Comparison of ENCODE assay signal across 1 cellular context in the genomic region with DNA sequence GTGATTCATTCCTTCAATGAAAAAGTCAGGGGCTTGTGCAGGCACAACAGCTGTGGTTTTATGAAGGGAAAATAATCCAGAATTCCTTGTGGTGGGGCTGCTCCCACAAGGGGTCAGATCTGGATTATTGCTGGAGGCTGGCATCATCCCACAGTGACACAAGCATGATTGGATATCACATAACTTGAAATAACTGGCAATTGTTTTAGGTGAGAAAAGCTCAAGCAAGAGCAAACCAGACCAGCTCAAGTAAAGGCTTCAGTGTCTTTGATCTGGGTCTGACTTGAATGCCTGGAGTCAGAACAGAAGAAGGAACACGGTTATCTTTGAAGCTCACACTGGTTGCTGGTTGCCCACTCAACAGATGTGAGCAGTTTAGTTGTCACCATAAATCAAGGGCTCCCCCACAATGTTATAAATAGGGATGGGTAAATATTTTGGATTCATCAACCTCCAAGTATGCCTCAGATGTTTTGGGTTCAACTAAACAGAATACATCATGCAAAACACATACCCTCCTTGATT.
TF ChIP-seq lines count a peak whose summit lies in the region.

No MANE protein-coding gene starts in this region.

TF ChIP-seq in K562, 482 proteins besides CTCF, POLR2A, EP300 and RAD21 (continued from another document and continues in another):
- no peak for TF ChIP-seq TCF15 (CRISPR knock-in tag; IDR thresholded peaks at IDR 0.05)
- TF ChIP-seq ZNF134 (CRISPR knock-in tag; conservative IDR thresholded peaks at IDR 0.05) = no peak
- peak; percentile 73 for TF ChIP-seq MBD2 (IDR thresholded peaks at IDR 0.05; ENCODE audit: borderline replicate concordance, low read depth)
- no peak for TF ChIP-seq EP400 (IDR thresholded peaks at IDR 0.05)
- no peak for TF ChIP-seq KDM4B (IDR thresholded peaks at IDR 0.05; ENCODE audit: borderline replicate concordance in 2 of 2, low read depth in 1 of 2)
- peak; percentile 85; the same call in 1 of the 2 replicates for TF ChIP-seq RNF2 (IDR thresholded peaks at IDR 0.05)
- TF ChIP-seq NR3C1 (CRISPR knock-in tag; IDR thresholded peaks at IDR 0.05) = no peak
- no peak for TF ChIP-seq PTRF (tag; IDR thresholded peaks at IDR 0.05)
- TF ChIP-seq ZKSCAN1 (IDR thresholded peaks at IDR 0.05; ENCODE audit: low read depth, low read length) = no peak
- peak; percentile 77; the same call in 1 of the 2 replicates for TF ChIP-seq ARID3A (IDR thresholded peaks at IDR 0.05; ENCODE audit: borderline replicate concordance, low read depth, low read length)
- TF ChIP-seq BRCA1 (IDR thresholded peaks at IDR 0.05) = no peak
- no peak for TF ChIP-seq BRCA1 (CRISPR knock-in tag; IDR thresholded peaks at IDR 0.05)
- no peak for TF ChIP-seq JUN (IDR thresholded peaks at IDR 0.05; ENCODE audit: borderline replicate concordance, low read depth, low read length)
- no peak for TF ChIP-seq JUN (CRISPR knock-in tag; IDR thresholded peaks at IDR 0.05; ENCODE audit: borderline replicate concordance)
- no peak for TF ChIP-seq KDM2B (CRISPR knock-in tag; IDR thresholded peaks at IDR 0.05)
- no peak for TF ChIP-seq XRCC3 (IDR thresholded peaks at IDR 0.05)
- TF ChIP-seq, protein P1, sequence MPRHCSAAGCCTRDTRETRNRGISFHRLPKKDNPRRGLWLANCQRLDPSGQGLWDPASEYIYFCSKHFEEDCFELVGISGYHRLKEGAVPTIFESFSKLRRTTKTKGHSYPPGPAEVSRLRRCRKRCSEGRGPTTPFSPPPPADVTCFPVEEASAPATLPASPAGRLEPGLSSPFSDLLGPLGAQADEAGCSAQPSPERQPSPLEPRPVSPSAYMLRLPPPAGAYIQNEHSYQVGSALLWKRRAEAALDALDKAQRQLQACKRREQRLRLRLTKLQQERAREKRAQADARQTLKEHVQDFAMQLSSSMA (CRISPR knock-in tag; IDR thresholded peaks at IDR 0.05) = no peak
- TF ChIP-seq ZBTB12 (CRISPR knock-in tag; IDR thresholded peaks at IDR 0.05) = no peak
- no peak; the same call in 1 of the 2 replicates for TF ChIP-seq FOSL1 (tag; conservative IDR thresholded peaks at IDR 0.05)
- no peak for TF ChIP-seq SRSF9 (IDR thresholded peaks at IDR 0.05; ENCODE audit: borderline replicate concordance, low read depth, low read length)
- no peak for TF ChIP-seq TAF7 (tag; IDR thresholded peaks at IDR 0.05)
- TF ChIP-seq MYNN (IDR thresholded peaks at IDR 0.05) = peak; percentile 62
- no peak for TF ChIP-seq MYNN (CRISPR knock-in tag; IDR thresholded peaks at IDR 0.05)
- TF ChIP-seq, protein P2, sequence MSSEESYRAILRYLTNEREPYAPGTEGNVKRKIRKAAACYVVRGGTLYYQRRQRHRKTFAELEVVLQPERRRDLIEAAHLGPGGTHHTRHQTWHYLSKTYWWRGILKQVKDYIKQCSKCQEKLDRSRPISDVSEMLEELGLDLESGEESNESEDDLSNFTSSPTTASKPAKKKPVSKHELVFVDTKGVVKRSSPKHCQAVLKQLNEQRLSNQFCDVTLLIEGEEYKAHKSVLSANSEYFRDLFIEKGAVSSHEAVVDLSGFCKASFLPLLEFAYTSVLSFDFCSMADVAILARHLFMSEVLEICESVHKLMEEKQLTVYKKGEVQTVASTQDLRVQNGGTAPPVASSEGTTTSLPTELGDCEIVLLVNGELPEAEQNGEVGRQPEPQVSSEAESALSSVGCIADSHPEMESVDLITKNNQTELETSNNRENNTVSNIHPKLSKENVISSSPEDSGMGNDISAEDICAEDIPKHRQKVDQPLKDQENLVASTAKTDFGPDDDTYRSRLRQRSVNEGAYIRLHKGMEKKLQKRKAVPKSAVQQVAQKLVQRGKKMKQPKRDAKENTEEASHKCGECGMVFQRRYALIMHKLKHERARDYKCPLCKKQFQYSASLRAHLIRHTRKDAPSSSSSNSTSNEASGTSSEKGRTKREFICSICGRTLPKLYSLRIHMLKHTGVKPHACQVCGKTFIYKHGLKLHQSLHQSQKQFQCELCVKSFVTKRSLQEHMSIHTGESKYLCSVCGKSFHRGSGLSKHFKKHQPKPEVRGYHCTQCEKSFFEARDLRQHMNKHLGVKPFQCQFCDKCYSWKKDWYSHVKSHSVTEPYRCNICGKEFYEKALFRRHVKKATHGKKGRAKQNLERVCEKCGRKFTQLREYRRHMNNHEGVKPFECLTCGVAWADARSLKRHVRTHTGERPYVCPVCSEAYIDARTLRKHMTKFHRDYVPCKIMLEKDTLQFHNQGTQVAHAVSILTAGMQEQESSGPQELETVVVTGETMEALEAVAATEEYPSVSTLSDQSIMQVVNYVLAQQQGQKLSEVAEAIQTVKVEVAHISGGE (CRISPR knock-in tag; IDR thresholded peaks at IDR 0.05) = no peak
- TF ChIP-seq ZEB2 (IDR thresholded peaks at IDR 0.05) = no peak
- no peak for TF ChIP-seq TARDBP (IDR thresholded peaks at IDR 0.05)
- TF ChIP-seq HDAC3 (IDR thresholded peaks at IDR 0.05; ENCODE audit: borderline replicate concordance, partially characterized antibody) = peak; percentile 85
- no peak for TF ChIP-seq ZSCAN29 (IDR thresholded peaks at IDR 0.05)
- TF ChIP-seq ZNF444 (CRISPR knock-in tag; IDR thresholded peaks at IDR 0.05) = no peak
- no peak for TF ChIP-seq ZNF133 (CRISPR knock-in tag; IDR thresholded peaks at IDR 0.05)
- TF ChIP-seq, protein P3, sequence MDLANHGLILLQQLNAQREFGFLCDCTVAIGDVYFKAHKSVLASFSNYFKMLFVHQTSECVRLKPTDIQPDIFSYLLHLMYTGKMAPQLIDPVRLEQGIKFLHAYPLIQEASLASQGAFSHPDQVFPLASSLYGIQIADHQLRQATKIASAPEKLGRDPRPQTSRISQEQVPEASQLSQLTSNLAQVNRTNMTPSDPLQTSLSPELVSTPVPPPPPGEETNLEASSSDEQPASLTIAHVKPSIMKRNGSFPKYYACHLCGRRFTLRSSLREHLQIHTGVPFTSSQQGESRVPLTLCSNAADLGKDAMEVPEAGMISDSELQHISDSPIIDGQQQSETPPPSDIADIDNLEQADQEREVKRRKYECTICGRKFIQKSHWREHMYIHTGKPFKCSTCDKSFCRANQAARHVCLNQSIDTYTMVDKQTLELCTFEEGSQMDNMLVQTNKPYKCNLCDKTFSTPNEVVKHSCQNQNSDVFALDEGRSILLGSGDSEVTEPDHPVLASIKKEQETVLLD (IDR thresholded peaks at IDR 0.05) = peak; percentile 46; the same call in 1 of the 2 replicates
- TF ChIP-seq SIRT6 (IDR thresholded peaks at IDR 0.05; ENCODE audit: low read depth, low read length) = no peak
- TF ChIP-seq CBX3 (IDR thresholded peaks at IDR 0.05; ENCODE audit: borderline replicate concordance in 1 of 2, low read length in 2 of 2) = peak in 1 of 2 experiments; percentile 46; a peak in 1 of 3 replicates
- no peak for TF ChIP-seq POU5F1 (IDR thresholded peaks at IDR 0.05; ENCODE audit: borderline replicate concordance, low read depth, low read length, partially characterized antibody)
- TF ChIP-seq KAT2B (IDR thresholded peaks at IDR 0.05; ENCODE audit: low read depth, low read length) = no peak
- no peak for TF ChIP-seq ZNF12 (CRISPR knock-in tag; IDR thresholded peaks at IDR 0.05)
- TF ChIP-seq, protein P4, sequence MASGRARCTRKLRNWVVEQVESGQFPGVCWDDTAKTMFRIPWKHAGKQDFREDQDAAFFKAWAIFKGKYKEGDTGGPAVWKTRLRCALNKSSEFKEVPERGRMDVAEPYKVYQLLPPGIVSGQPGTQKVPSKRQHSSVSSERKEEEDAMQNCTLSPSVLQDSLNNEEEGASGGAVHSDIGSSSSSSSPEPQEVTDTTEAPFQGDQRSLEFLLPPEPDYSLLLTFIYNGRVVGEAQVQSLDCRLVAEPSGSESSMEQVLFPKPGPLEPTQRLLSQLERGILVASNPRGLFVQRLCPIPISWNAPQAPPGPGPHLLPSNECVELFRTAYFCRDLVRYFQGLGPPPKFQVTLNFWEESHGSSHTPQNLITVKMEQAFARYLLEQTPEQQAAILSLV (tag; IDR thresholded peaks at IDR 0.05) = no peak
- TF ChIP-seq ZC3H8 (IDR thresholded peaks at IDR 0.05) = no peak
- TF ChIP-seq TEAD4 (IDR thresholded peaks at IDR 0.05; ENCODE audit: low read length) = peak; percentile 97
- TF ChIP-seq TEAD4 (CRISPR knock-in tag; IDR thresholded peaks at IDR 0.05; ENCODE audit: borderline replicate concordance) = no peak
- TF ChIP-seq TCFL5 (CRISPR knock-in tag; conservative IDR thresholded peaks at IDR 0.05) = no peak
- no peak for TF ChIP-seq STAG1 (CRISPR knock-in tag; IDR thresholded peaks at IDR 0.05; ENCODE audit: borderline replicate concordance)
- TF ChIP-seq ZNF668 (CRISPR knock-in tag; IDR thresholded peaks at IDR 0.05) = no peak
- TF ChIP-seq, protein P5, sequence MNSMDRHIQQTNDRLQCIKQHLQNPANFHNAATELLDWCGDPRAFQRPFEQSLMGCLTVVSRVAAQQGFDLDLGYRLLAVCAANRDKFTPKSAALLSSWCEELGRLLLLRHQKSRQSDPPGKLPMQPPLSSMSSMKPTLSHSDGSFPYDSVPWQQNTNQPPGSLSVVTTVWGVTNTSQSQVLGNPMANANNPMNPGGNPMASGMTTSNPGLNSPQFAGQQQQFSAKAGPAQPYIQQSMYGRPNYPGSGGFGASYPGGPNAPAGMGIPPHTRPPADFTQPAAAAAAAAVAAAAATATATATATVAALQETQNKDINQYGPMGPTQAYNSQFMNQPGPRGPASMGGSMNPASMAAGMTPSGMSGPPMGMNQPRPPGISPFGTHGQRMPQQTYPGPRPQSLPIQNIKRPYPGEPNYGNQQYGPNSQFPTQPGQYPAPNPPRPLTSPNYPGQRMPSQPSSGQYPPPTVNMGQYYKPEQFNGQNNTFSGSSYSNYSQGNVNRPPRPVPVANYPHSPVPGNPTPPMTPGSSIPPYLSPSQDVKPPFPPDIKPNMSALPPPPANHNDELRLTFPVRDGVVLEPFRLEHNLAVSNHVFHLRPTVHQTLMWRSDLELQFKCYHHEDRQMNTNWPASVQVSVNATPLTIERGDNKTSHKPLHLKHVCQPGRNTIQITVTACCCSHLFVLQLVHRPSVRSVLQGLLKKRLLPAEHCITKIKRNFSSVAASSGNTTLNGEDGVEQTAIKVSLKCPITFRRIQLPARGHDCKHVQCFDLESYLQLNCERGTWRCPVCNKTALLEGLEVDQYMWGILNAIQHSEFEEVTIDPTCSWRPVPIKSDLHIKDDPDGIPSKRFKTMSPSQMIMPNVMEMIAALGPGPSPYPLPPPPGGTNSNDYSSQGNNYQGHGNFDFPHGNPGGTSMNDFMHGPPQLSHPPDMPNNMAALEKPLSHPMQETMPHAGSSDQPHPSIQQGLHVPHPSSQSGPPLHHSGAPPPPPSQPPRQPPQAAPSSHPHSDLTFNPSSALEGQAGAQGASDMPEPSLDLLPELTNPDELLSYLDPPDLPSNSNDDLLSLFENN (IDR thresholded peaks at IDR 0.05; ENCODE audit: low read depth in 2 of 2, low read length in 2 of 2) = peak; percentile 29 to 88; a peak in 2 of 4 replicates
- TF ChIP-seq ELF2 (CRISPR knock-in tag; IDR thresholded peaks at IDR 0.05) = no peak
- no peak for TF ChIP-seq NR1H2 (CRISPR knock-in tag; IDR thresholded peaks at IDR 0.05)
- TF ChIP-seq ETS1 (conservative IDR thresholded peaks at IDR 0.05; ENCODE audit: control insufficient read depth, low read depth, low read length) = no peak
- TF ChIP-seq, protein P6, sequence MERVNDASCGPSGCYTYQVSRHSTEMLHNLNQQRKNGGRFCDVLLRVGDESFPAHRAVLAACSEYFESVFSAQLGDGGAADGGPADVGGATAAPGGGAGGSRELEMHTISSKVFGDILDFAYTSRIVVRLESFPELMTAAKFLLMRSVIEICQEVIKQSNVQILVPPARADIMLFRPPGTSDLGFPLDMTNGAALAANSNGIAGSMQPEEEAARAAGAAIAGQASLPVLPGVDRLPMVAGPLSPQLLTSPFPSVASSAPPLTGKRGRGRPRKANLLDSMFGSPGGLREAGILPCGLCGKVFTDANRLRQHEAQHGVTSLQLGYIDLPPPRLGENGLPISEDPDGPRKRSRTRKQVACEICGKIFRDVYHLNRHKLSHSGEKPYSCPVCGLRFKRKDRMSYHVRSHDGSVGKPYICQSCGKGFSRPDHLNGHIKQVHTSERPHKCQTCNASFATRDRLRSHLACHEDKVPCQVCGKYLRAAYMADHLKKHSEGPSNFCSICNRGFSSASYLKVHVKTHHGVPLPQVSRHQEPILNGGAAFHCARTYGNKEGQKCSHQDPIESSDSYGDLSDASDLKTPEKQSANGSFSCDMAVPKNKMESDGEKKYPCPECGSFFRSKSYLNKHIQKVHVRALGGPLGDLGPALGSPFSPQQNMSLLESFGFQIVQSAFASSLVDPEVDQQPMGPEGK (CRISPR knock-in tag; IDR thresholded peaks at IDR 0.05; ENCODE audit: borderline replicate concordance) = no peak
- TF ChIP-seq CBX1 (IDR thresholded peaks at IDR 0.05; ENCODE audit: low read depth) = no peak
